9 cellular contexts compared by ENCODE assay signal in the genomic region with DNA sequence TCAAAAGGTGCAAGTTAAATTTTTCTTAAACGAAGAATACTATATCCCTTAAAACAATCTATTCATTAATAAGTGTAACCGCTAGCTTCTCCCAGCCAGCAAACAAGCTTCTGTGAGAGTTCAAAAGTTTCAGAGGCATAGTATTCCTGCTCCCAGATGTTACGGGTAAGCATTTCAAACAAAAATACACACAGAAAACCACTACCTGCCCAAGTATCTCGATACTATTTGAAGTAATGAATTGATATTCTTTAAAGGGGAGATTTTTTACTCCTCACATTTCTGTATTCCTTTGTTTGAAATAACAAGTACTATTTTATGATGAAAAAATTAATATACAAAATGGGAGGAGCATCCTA. TPM values are rescaled to one million over a fixed set of nuclear protein-coding genes. Genes with fewer than 3 reads are reported as not detected.
DNase-seq lines count a peak whose midpoint lies in the region; ATAC-seq, FAIRE-seq and TF ChIP-seq lines count a peak whose summit lies in the region.
"Had no signal": no experiment of that assay in that cellular context is flagged by ENCODE, and none has a peak within 500 bp of the region (broad histone marks: within the 10 kb centered on the region; RNA-seq: fewer than 3 reads in every experiment).

No MANE protein-coding gene starts in this region.

- intact Hi-C loops in right lobe of liver (cut with DNase I): no loop called here
- intact Hi-C loops in testis (cut with DNase I; ENCODE audit: low total_unique reads): loop anchor here (5.0 kb wide), 1 partner anchor 52 kb away; no protein-coding TSS in a partner anchor

- H3K4me3 Mint-ChIP-seq in chondrocyte (ENCODE audit: unreplicated experiment): peak overlapping the region; percentile 80

- DNase-seq in LNCaP clone FGC (ENCODE audit: low read depth) (no peak), chondrocyte (ENCODE audit: low spot score) (no peak), right lobe of liver (no peak), testis (no peak), GM12892 (ENCODE audit: insufficient read length) (no peak), HPDE6-E6E7 (ENCODE audit: extremely low spot score) (no peak), NCI-H748 (lab: John Stamatoyannopoulos, UW; ENCODE audit: unreplicated experiment) (no peak)

- no peak for TF ChIP-seq POLR2A in right lobe of liver (IDR thresholded peaks at IDR 0.05)
- no peak for TF ChIP-seq POLR2A in testis (IDR thresholded peaks at IDR 0.05)
- TF ChIP-seq POLR2A in GM12892 (IDR thresholded peaks at IDR 0.05; ENCODE audit: low read depth, low read length): no peak

- H3K27me3 Mint-ChIP-seq in chondrocyte (ENCODE audit: low read depth): no peaks in the 10 kb centered on the region

- 2% methylated on average over 4 of the region's 4 CpGs for WGBS in right lobe of liver (ENCODE audit: insufficient coverage, low coverage, low lambda C conversion rate, missing lambda C conversion rate)
- 22 to 28% methylated on average over 4 of the region's 4 CpGs for WGBS in testis, 2 donors

- H3K9me3 Mint-ChIP-seq in chondrocyte (ENCODE audit: low read depth): no peaks in the 10 kb centered on the region
- H3K9me3 Mint-ChIP-seq: central memory CD8-positive, alpha-beta T cell had no signal

- peak overlapping the region; percentile 86 to 98 (median 89) for H3K27ac ChIP-seq in right lobe of liver
- H3K27ac ChIP-seq in testis: peak overlapping the region; percentile 88 to 97

- ATAC-seq in right lobe of liver (no peak), GM19397 (IDR thresholded peaks at IDR 0.05; ENCODE audit: unreplicated experiment) (no peak)

- no peaks in the 10 kb centered on the region for H3K36me3 Mint-ChIP-seq in chondrocyte (ENCODE audit: low read depth)

- H3K27me3 ChIP-seq in right lobe of liver: no peaks in the 10 kb centered on the region
- no peaks in the 10 kb centered on the region for H3K27me3 ChIP-seq in testis

- H3K27ac Mint-ChIP-seq in chondrocyte (ENCODE audit: unreplicated experiment): peak overlapping the region; percentile 86

- H3K4me1 Mint-ChIP-seq in chondrocyte (ENCODE audit: low read depth): peaks cover 55% of the 10 kb centered on the region

- H3K36me3 ChIP-seq in right lobe of liver: no peaks in the 10 kb centered on the region
- no peaks in the 10 kb centered on the region for H3K36me3 ChIP-seq in testis (ENCODE audit: low read depth, missing control alignments)

- H3K4me3 ChIP-seq in LNCaP clone FGC (ENCODE audit: low read depth, low read length): peak overlapping the region; percentile 72
- peak overlapping the region; percentile 74 to 92 (median 78) for H3K4me3 ChIP-seq in right lobe of liver
- peak overlapping the region; percentile 88 to 98 for H3K4me3 ChIP-seq in testis

- peaks cover 0 to 17% (median 7%) of the 10 kb centered on the region in 4 donors for H3K4me1 ChIP-seq in right lobe of liver
- H3K4me1 ChIP-seq in testis: peaks cover 13% of the 10 kb centered on the region

- H3K9me3 ChIP-seq in right lobe of liver (no peaks in the 10 kb centered on the region), testis (no peaks in the 10 kb centered on the region)

- TF ChIP-seq CTCF in LNCaP clone FGC (IDR thresholded peaks at IDR 0.05; ENCODE audit: control insufficient read depth, extremely low read depth, insufficient read depth) (no peak), chondrocyte (IDR thresholded peaks at IDR 0.05) (no peak), right lobe of liver (IDR thresholded peaks at IDR 0.05) (no peak), testis (IDR thresholded peaks at IDR 0.05) (no peak)

- no peak for FAIRE-seq in GM12892 (lab: Jason Lieb, UNC)

RNA-seq across cellular contexts. Expression of a gene that starts 1.5 kb away (rescaled TPM):
- total RNA-seq in chondrocyte (90.5 to 108 TPM (median 91.7 TPM) in 3 replicates), right lobe of liver (10 to 100 TPM; 22.5 to 57.3 (median 35.9) TPM), testis (100 to 1,000 TPM; 255 to 315 TPM)
- polyA plus RNA-seq in testis (ENCODE audit: insufficient read depth, low read depth, low replicate concordance): 102 TPM
- polyA plus RNA-seq in GM12892 (2012; ENCODE audit: missing spikeins): 0.06 TPM
